Comparison of ENCODE assay signal across 9 cellular contexts in the genomic region with DNA sequence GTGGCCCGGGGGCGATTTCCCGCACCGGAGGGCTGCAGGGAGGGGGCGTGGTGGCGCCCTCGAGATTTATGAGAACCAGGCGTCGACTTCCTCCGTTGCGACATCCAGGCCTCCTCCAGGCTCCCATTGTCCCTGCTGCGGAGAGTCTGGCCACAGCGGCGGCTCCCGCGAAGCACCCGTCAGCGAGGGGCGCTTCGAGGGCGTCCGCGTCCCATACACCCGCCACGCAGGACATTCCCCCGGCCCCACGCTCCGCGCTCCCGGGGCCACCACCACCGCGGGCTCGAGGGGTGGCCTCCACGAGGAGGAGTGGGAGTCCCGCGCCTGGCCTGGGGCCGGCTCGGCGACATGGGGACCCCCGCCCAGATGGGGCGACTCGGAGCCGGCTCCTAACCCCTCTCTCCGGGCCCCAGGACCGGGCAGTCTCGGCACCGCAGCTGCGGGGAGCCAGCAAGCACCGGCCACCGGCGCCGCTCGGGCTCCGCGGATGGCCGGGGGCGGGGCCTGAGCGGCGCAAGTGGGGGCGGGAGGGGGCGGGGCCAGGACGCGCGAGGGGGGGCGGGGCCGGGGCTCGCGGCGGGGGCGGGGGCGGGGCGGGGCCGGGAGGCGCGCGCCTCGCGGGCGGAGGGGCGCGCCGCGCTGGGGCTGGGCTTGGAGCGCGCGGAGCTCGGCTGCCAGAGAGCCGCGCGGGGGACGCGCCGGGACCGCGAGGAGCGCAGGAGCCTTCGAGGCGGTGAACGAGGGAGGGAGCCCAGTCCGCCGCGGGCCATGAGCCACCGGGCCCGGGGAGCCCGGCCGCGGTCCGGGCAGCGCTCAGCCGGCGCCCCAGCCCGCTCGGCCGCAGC. TPM values are rescaled to one million over a fixed set of nuclear protein-coding genes. Genes with fewer than 3 reads are reported as not detected.
DNase-seq lines count a peak whose midpoint lies in the region; ATAC-seq, FAIRE-seq and TF ChIP-seq lines count a peak whose summit lies in the region.
"Had no signal": no experiment of that assay in that cellular context is flagged by ENCODE, and none has a peak within 500 bp of the region (broad histone marks: within the 10 kb centered on the region; RNA-seq: fewer than 3 reads in every experiment).

A gene (plus strand): TSS at position 632 of the 845 bp plus-strand sequence. CDS start 13,683 bp downstream, outside the sequence.

- DNase-seq in DMS 273 (lab: John Stamatoyannopoulos, UW; ENCODE audit: unreplicated experiment) = peak; percentile 85
- no peak for DNase-seq in DMS 273 treated with DMSO at 0.1 percent for 48 hours (lab: John Stamatoyannopoulos, UW)
- DNase-seq in PC-9 = peak; percentile 60 to 63
- DNase-seq in activated naive CD8-positive, alpha-beta T cell treated with anti-CD3 and anti-CD28 coated beads for 36 hours = peak; percentile 55
- DNase-seq in Right ventricle myocardium superior = peak; percentile 89
- DNase-seq in occipital lobe (lab: John Stamatoyannopoulos, UW) = peak; percentile 24
- DNase-seq in RCC 7860 (ENCODE audit: low spot score) = no peak

- ATAC-seq in HG03354 (IDR thresholded peaks at IDR 0.05; ENCODE audit: poor library complexity, severe bottlenecking, unreplicated experiment) = peak; percentile 28
- peak; percentile 87 for ATAC-seq in Right ventricle myocardium superior (ENCODE audit: poor library complexity)

- H3K9me3 ChIP-seq in PC-9 (ENCODE audit: insufficient read depth, low read depth) = no peaks in the 10 kb centered on the region

- H3K36me3 ChIP-seq in PC-9 (ENCODE audit: low read depth) = no peaks in the 10 kb centered on the region

- H3K27ac ChIP-seq in PC-9 = 0 out of 2 replicates have a peak within 1 kb of the TSS, but pooled peaks have one; percentile 33

- H3K36me3 Mint-ChIP-seq in activated naive CD8-positive, alpha-beta T cell treated with anti-CD3 and anti-CD28 coated beads for 36 hours = no peaks in the 10 kb centered on the region

- peaks cover 10% of the 10 kb centered on the region; the same call in 1 of the 2 replicates for H3F3A ChIP-seq in PC-9 (ENCODE audit: insufficient read depth, low read depth)

- intact Hi-C loops in PC-9 (cut with micrococcal nuclease; ENCODE audit: unreplicated experiment) = loop anchor here (2.0 to 5.0 kb wide), 2 partner anchors 26 to 76 kb away; no protein-coding TSS in a partner anchor
- intact Hi-C loops in Right ventricle myocardium superior (cut with DNase I) = no loop called here

- no peak for FAIRE-seq in RCC 7860 (lab: Jason Lieb, UNC)
- FAIRE-seq: A204.1 had no signal

- no peaks in the 10 kb centered on the region for H3K9me2 ChIP-seq in PC-9 (ENCODE audit: insufficient read depth)

- POLR2A ChIA-PET in PC-9 (lab: Charles Lee; ENCODE audit: unreplicated experiment) = interaction anchor here (1.0 kb wide), 1 partner anchor 77 kb away, joined by 6 read pairs; no protein-coding TSS in a partner anchor

- H3K4me3 Mint-ChIP-seq in activated naive CD8-positive, alpha-beta T cell treated with anti-CD3 and anti-CD28 coated beads for 36 hours = peak within 1 kb of the TSS; percentile 62

- H3K27me3 Mint-ChIP-seq in activated naive CD8-positive, alpha-beta T cell treated with anti-CD3 and anti-CD28 coated beads for 36 hours = peaks cover 17% of the 10 kb centered on the region

- TSS peak; percentile 78 for BruUV-seq in PC-9 (replicated peaks; lab: Mats Ljungman, UMichigan)

- no peak for TF ChIP-seq CTCF in PC-9 (conservative IDR thresholded peaks at IDR 0.05)

- H3K27ac Mint-ChIP-seq in activated naive CD8-positive, alpha-beta T cell treated with anti-CD3 and anti-CD28 coated beads for 36 hours = no peak within 1 kb of the TSS

- H3K9me3 Mint-ChIP-seq in activated naive CD8-positive, alpha-beta T cell treated with anti-CD3 and anti-CD28 coated beads for 36 hours = no peaks in the 10 kb centered on the region

- peak within 1 kb of the TSS; percentile 88 for H3K4me3 ChIP-seq in PC-9

- H3K27me3 ChIP-seq in PC-9 (ENCODE audit: insufficient read depth, low read depth) = no peaks in the 10 kb centered on the region

- H2AFZ ChIP-seq in PC-9 = peak within 1 kb of the TSS; percentile 97

- H3K4me2 ChIP-seq in PC-9 = peak within 1 kb of the TSS; percentile 97

- no peaks in the 10 kb centered on the region for H4K20me1 ChIP-seq in PC-9 (ENCODE audit: insufficient read depth)

- no peaks in the 10 kb centered on the region for H3K79me2 ChIP-seq in PC-9 (ENCODE audit: low read depth)

- CTCF ChIA-PET in PC-9 (lab: Charles Lee) = no interaction called here

- 0 out of 2 replicates have a peak, but pooled peaks cover 5% of the 10 kb centered on the region for H3K4me1 ChIP-seq in PC-9 (replicated peaks; ENCODE audit: insufficient read depth)

- H3K4me1 Mint-ChIP-seq in activated naive CD8-positive, alpha-beta T cell treated with anti-CD3 and anti-CD28 coated beads for 36 hours = peaks cover 29% of the 10 kb centered on the region

RNA-seq across cellular contexts. Expression of the gene that starts here (rescaled TPM):
- total RNA-seq in PC-9 (2021) (12.1 and 18.4 TPM in 2 replicates), Right ventricle myocardium superior (0.67 TPM), occipital lobe (11.9 TPM)
- total RNA-seq in activated naive CD8-positive, alpha-beta T cell treated with anti-CD3 and anti-CD28 coated beads for 36 hours = 1 to 10 TPM; 2.9 to 3.6 TPM

Comparison
In these comparisons a context has a peak if more than half of its experiments do, and no peak if none do; other contexts are left out.
1. DNase-seq: peak in DMS 273 (single experiment), PC-9 (2 of 2), activated naive CD8-positive, alpha-beta T cell treated with anti-CD3 and anti-CD28 coated beads for 36 hours (single experiment) and occipital lobe (single experiment); none in DMS 273 treated with DMSO at 0.1 percent for 48 hours (single experiment) and RCC 7860 (single experiment).
2. Peak in DNase-seq and ATAC-seq in Right ventricle myocardium superior; RNA of the gene not detected or under 1 TPM.